Comparison of ENCODE assay signal across 9 cellular contexts in the genomic region with DNA sequence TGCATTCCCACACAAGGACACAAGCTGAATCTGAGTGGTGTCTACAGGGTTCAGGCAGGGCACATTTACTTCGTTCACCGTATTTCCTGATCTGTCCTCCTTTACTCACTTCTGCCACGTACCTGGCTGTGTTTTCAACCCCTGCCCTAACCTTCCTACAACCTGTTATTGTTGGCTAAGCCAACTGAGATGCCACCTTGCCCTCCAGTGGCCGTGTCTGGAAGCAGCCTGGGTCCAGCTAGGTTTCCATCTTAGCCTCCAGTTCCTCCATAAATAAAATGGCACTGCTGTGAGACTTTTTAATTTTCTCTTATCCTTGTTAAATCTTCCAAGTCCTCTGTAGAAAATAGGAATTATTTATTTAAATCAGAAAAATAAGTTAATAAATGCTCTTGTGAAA.
DNase-seq lines count a peak whose midpoint lies in the region; ATAC-seq and TF ChIP-seq lines count a peak whose summit lies in the region.
"Had no signal": no experiment of that assay in that cellular context is flagged by ENCODE, and none has a peak within 500 bp of the region (broad histone marks: within the 10 kb centered on the region; RNA-seq: fewer than 3 reads in every experiment).

No MANE protein-coding gene starts in this region.

- H3K27me3 ChIP-seq in psoas muscle (ENCODE audit: insufficient read depth in 3 of 3, low read length in 2 of 3): peaks cover 0 to 6% (median 0%) of the 10 kb centered on the region in 3 donors
- H3K27me3 ChIP-seq: SJSA1 had no signal

- H3K4me3 ChIP-seq in mucosa of descending colon (no peak overlapping the region), psoas muscle (no peak overlapping the region)
- H3K4me3 ChIP-seq: SJSA1 had no signal

- ATAC-seq in HG02852 (IDR thresholded peaks at IDR 0.05; ENCODE audit: unreplicated experiment) (peak; percentile 51), mucosa of descending colon (peak; percentile 92), psoas muscle (no peak), GM18517 (IDR thresholded peaks at IDR 0.05; ENCODE audit: unreplicated experiment) (no peak)

- no peaks in the 10 kb centered on the region for H3K9me3 ChIP-seq in mucosa of descending colon
- H3K9me3 ChIP-seq in psoas muscle: no peaks in the 10 kb centered on the region
- H3K9me3 ChIP-seq: SJSA1 had no signal

- peaks cover 8% of the 10 kb centered on the region for H3K4me1 ChIP-seq in mucosa of descending colon (ENCODE audit: low read depth)
- H3K4me1 ChIP-seq in psoas muscle: no peaks in the 10 kb centered on the region
- H3K4me1 ChIP-seq: SJSA1 had no signal

- DNase-seq in NCI-H2029 (lab: John Stamatoyannopoulos, UW) (peak; percentile 7), NCI-H2029 treated with DMSO at 0.1 percent for 48 hours (lab: John Stamatoyannopoulos, UW) (no peak), SW480 (ENCODE audit: low spot score) (peak; percentile 58), mucosa of descending colon (peak; percentile 75 to 83 (median 83)), psoas muscle (no peak), cerebellar nuclear complex (lab: John Stamatoyannopoulos, UW) (no peak)

- no peak overlapping the region for H3K27ac ChIP-seq in psoas muscle
- H3K27ac ChIP-seq: SJSA1 had no signal

- peak; percentile 53 for TF ChIP-seq CTCF in mucosa of descending colon (IDR thresholded peaks at IDR 0.05)
- TF ChIP-seq CTCF in psoas muscle (IDR thresholded peaks at IDR 0.05): no peak

- intact Hi-C loops in mucosa of descending colon (cut with DNase I, micrococcal nuclease) (loop anchor here in 1 of 2 donors (5.0 kb wide), 1 partner anchor 105 kb away; no protein-coding TSS in a partner anchor), psoas muscle (cut with DNase I) (no loop called here)

- no peaks in the 10 kb centered on the region for H3K36me3 ChIP-seq in mucosa of descending colon (ENCODE audit: low read depth)
- H3K36me3 ChIP-seq in psoas muscle (ENCODE audit: insufficient read depth in 1 of 2, low read depth in 1 of 2): no peaks in the 10 kb centered on the region
- H3K36me3 ChIP-seq: SJSA1 had no signal

- WGBS in psoas muscle, 3 donors: 56 to 65% (median 61%) methylated on average over 4 of the region's 4 CpGs

Comparison
In these comparisons a context has a peak if more than half of its experiments do, and no peak if none do; other contexts are left out.
1. DNase-seq: peak in NCI-H2029 (single experiment), SW480 (single experiment) and mucosa of descending colon (3 of 3); none in NCI-H2029 treated with DMSO at 0.1 percent for 48 hours (single experiment), psoas muscle (0 of 2) and cerebellar nuclear complex (0 of 2).
2. ATAC-seq: peak in HG02852 (single experiment) and mucosa of descending colon (single experiment); none in psoas muscle (0 of 4) and GM18517 (single experiment).